26 cellular contexts compared by ENCODE assay signal in the genomic region with DNA sequence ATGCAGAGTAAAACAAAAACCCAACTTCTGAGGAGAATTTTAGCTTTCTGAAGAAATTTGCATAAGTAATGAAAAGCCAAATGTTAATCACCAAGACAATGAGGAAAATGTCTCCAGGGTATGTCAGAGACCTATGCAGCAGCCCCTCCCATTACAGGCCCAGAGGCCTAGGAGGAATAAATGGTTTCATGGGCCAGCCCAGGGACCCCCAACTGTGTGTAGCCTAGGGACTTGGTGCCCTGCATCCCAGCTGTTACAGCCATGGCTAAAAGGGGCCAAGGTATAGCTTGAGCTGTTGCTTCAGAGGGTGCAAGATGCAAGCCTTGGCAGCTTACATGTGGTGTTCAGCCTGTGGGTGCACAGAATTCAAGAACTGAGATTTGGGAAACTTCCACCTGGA.
"Had no signal": no experiment of that assay in that cellular context is flagged by ENCODE, and none has a peak within 500 bp of the region (broad histone marks: within the 10 kb centered on the region; RNA-seq: fewer than 3 reads in every experiment).

No MANE protein-coding gene starts in this region.

- H3K27me3 ChIP-seq: stomach, suprapubic skin, testis, thyroid gland, tibial artery, tibial nerve, transverse colon, upper lobe of left lung, upper lobe of right lung, uterus, vagina had no signal

- ATAC-seq: stimulated activated effector memory CD8-positive, alpha-beta T cell treated with anti-CD3 and anti-CD28 coated beads, Interleukin-12 subunit alpha, Interleukin-12 subunit beta, amount 100 ng/mL, for 72 hours; stimulated activated memory B cell treated with anti-CD40 and anti-IgM and Interleukin-4, amounts not matched to agents 10 μg/mL and 1 μg/mL and 100 μg/mL, for 72 hours; stimulated activated naive B cell treated with anti-CD40 and anti-IgM and Interleukin-4, amounts not matched to agents 10 μg/mL and 1 μg/mL and 100 μg/mL, for 72 hours; stimulated activated naive CD8-positive, alpha-beta T cell treated with anti-CD3 and anti-CD28 coated beads, Interleukin-15, amount 100 ng/mL, for 72 hours; stimulated activated naive CD8-positive, alpha-beta T cell treated with anti-CD3 and anti-CD28 coated beads, Interleukin-15, Interleukin-2, amounts not matched to agents 100 U/mL and 50 U/mL, for 24 hours; upper lobe of right lung had no signal

- FAIRE-seq: urothelium cell line had no signal

- DNase-seq: stimulated activated CD4-positive, alpha-beta T cell treated with anti-CD3 and anti-CD28 coated beads, Interleukin-2, amount 100 ng/mL, for 48 hours; stimulated activated CD4-positive, alpha-beta T cell treated with anti-CD3 and anti-CD28 coated beads, Interleukin-4, amount 100 ng/mL, for 1 hour; stimulated activated CD4-positive, alpha-beta T cell treated with anti-CD3 and anti-CD28 coated beads, Interleukin-4, amount 100 ng/mL, for 24 hours; stimulated activated CD4-positive, alpha-beta T cell treated with anti-CD3 and anti-CD28 coated beads, Interleukin-4, amount 100 ng/mL, for 4 hours; stimulated activated CD8-positive, alpha-beta memory T cell treated with anti-CD3 and anti-CD28 coated beads, Interleukin-4, amount 100 ng/mL, for 48 hours; stimulated activated naive B cell treated with anti-CD40 and anti-IgM and Interleukin-4, amounts not matched to agents 10 μg/mL and 1 μg/mL and 100 μg/mL, for 72 hours; stimulated activated naive CD4-positive, alpha-beta T cell; stimulated activated naive CD4-positive, alpha-beta T cell treated with Interleukin-2 at 50 U/mL for 16 hours; stimulated activated naive CD8-positive, alpha-beta T cell treated with anti-CD3 and anti-CD28 coated beads, Interleukin-15, amount 100 ng/mL, for 72 hours; stimulated activated naive CD8-positive, alpha-beta T cell treated with anti-CD3 and anti-CD28 coated beads, Interleukin-15, Interleukin-2, amounts not matched to agents 100 U/mL and 50 U/mL, for 24 hours; stomach; substantia nigra; testis; thyroid gland; tibial artery; transverse colon; upper lobe of left lung; upper lobe of right lung; uterus had no signal

- H3K4me1 ChIP-seq: stomach, suprapubic skin, testis, thyroid gland, tibial artery, tibial nerve, transverse colon, upper lobe of left lung, upper lobe of right lung, uterus, vagina had no signal

- H3K36me3 ChIP-seq: stomach, suprapubic skin, thoracic aorta, thyroid gland, tibial artery, tibial nerve, transverse colon, upper lobe of left lung, upper lobe of right lung, uterus, vagina had no signal

- H3K27ac ChIP-seq: stomach, suprapubic skin, testis, thoracic aorta, thyroid gland, tibial artery, tibial nerve, transverse colon, upper lobe of left lung, upper lobe of right lung, uterus, vagina had no signal

- H3K9me3 ChIP-seq: stomach, suprapubic skin, testis, thoracic aorta, thyroid gland, tibial artery, transverse colon, upper lobe of right lung, uterus had no signal

- H3K4me3 ChIP-seq: stomach, suprapubic skin, testis, thoracic aorta, thyroid gland, tibial artery, tibial nerve, transverse colon, upper lobe of left lung, upper lobe of right lung, uterus, vagina had no signal
